Comparison of ENCODE assay signal across 11 cellular contexts in the genomic region with DNA sequence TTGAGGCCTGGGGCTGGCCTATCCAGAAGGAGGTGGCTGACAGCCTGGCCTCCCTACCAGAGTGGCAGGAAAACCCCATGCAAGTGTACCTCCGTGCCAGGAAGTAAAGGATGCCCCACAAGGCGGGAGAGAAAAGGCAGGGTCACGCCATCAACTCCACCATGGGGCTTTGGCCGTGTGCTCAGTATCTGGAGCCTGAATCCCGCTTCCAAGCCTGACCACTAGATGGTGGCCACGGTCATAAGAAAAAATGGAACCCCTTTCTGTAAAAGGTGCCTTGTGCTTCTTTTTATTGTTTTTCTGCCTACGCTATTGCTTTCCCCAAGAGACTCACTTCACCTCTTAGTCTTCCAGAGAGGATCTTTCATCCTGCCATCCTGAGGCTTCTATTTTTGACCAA. TPM values are rescaled to one million over a fixed set of nuclear protein-coding genes. Genes with fewer than 3 reads are reported as not detected.
DNase-seq lines count a peak whose midpoint lies in the region; ATAC-seq and TF ChIP-seq lines count a peak whose summit lies in the region.
"Not testable (repeated sequence)": the region's sequence is repeated elsewhere in the genome, so short reads cannot be mapped to it uniquely, and the experiment has no call there.
"Had no signal": no experiment of that assay in that cellular context is flagged by ENCODE, and none has a peak within 500 bp of the region (broad histone marks: within the 10 kb centered on the region; RNA-seq: fewer than 3 reads in every experiment).

No MANE protein-coding gene starts in this region.

- CTCF ChIA-PET in WTC11 (lab: Charles Lee), result interaction anchor here (1.5 kb wide), 1 partner anchor 9 kb away, joined by 10 read pairs; no protein-coding TSS in a partner anchor

- H3K36me3 Mint-ChIP-seq in GM23338 (ENCODE audit: low read depth); WTC11: not testable (repeated sequence)

- H3K79me2 ChIP-seq in GM23338 (replicated peaks; ENCODE audit: insufficient read depth), result not testable (repeated sequence)

- H3F3A ChIP-seq in GM23338 (replicated peaks; ENCODE audit: low read depth), result not testable (repeated sequence)

- not testable (repeated sequence) for DNase-seq in GM23338 (ENCODE audit: low spot score); WTC11 (ENCODE audit: low spot score); left lobe of liver (ENCODE audit: low spot score); stimulated activated naive CD8-positive, alpha-beta T cell treated with anti-CD3 and anti-CD28 coated beads, Interleukin-15, amount 100 ng/mL, for 72 hours

- H3K4me1 Mint-ChIP-seq in GM23338; WTC11; stimulated activated naive CD8-positive, alpha-beta T cell treated with anti-CD3 and anti-CD28 coated beads, Interleukin-15, amount 100 ng/mL, for 72 hours: not testable (repeated sequence)

- H3K4me3 Mint-ChIP-seq in GM23338; WTC11; stimulated activated naive CD8-positive, alpha-beta T cell treated with anti-CD3 and anti-CD28 coated beads, Interleukin-15, amount 100 ng/mL, for 72 hours: not testable (repeated sequence)

- not testable (repeated sequence) for H4K20me1 ChIP-seq in GM23338 (replicated peaks; ENCODE audit: insufficient read depth)

- ATAC-seq in GM18511 (IDR thresholded peaks at IDR 0.05; ENCODE audit: unreplicated experiment) (peak; percentile 69), GM19395 (IDR thresholded peaks at IDR 0.05; ENCODE audit: unreplicated experiment) (peak; percentile 86), GM23338 (peak; percentile 94), HG02973 (IDR thresholded peaks at IDR 0.05; ENCODE audit: unreplicated experiment) (peak; percentile 68), HG03378 (IDR thresholded peaks at IDR 0.05; ENCODE audit: unreplicated experiment) (peak; percentile 84), WTC11 (peak; percentile 97), left lobe of liver (peak; percentile 51)
- peak; percentile 18 for ATAC-seq in stimulated activated naive CD8-positive, alpha-beta T cell treated with anti-CD3 and anti-CD28 coated beads, Interleukin-15, amount 100 ng/mL, for 72 hours

- TF ChIP-seq CTCF in GM23338 (conservative IDR thresholded peaks at IDR 0.05; ENCODE audit: low read depth in 2 of 2); WTC11 (IDR thresholded peaks at IDR 0.05): not testable (repeated sequence)

- not testable (repeated sequence) for H2AFZ ChIP-seq in GM23338

- H3K4me2 ChIP-seq in GM23338, result not testable (repeated sequence)

- not testable (repeated sequence) for H3K27me3 Mint-ChIP-seq in GM23338 (ENCODE audit: insufficient read depth, low read depth, poor library complexity); WTC11 (ENCODE audit: low read depth); stimulated activated naive CD8-positive, alpha-beta T cell treated with anti-CD3 and anti-CD28 coated beads, Interleukin-15, amount 100 ng/mL, for 72 hours

- not testable (repeated sequence) for H3K9me2 ChIP-seq in GM23338 (ENCODE audit: insufficient read depth)

- H3K4me1 ChIP-seq in GM23338 (ENCODE audit: insufficient read depth), result not testable (repeated sequence)

- not testable (repeated sequence) for H3K27me3 ChIP-seq in GM23338 (ENCODE audit: insufficient read depth)

- H3K36me3 ChIP-seq in GM23338 (ENCODE audit: insufficient read depth), result not testable (repeated sequence)

- H3K9me3 Mint-ChIP-seq in GM23338; WTC11; stimulated activated naive CD8-positive, alpha-beta T cell treated with anti-CD3 and anti-CD28 coated beads, Interleukin-15, amount 100 ng/mL, for 72 hours: not testable (repeated sequence)

- H3K27ac Mint-ChIP-seq in GM23338; WTC11; stimulated activated naive CD8-positive, alpha-beta T cell treated with anti-CD3 and anti-CD28 coated beads, Interleukin-15, amount 100 ng/mL, for 72 hours: not testable (repeated sequence)

- not testable (repeated sequence) for H3K27ac ChIP-seq in GM23338 (ENCODE audit: low read depth)

- POLR2A ChIA-PET in WTC11 (lab: Charles Lee), result not testable (repeated sequence)

- not testable (repeated sequence) for H3K4me3 ChIP-seq in GM23338

RNA-seq across cellular contexts. Expression of a gene that starts 29.9 kb away (rescaled TPM):
- total RNA-seq in GM23338 (2014; rRNA removed; shearing (Covaris generic)), result not detected in 2 replicates
- polyA plus RNA-seq in GM23338 (2016; fragmentation: Nextera tagmentation; extraction: Ambion mirVana), result not detected in 2 replicates
- total RNA-seq in WTC11 (2021) (not detected in 3 replicates), left lobe of liver (not detected)
- total RNA-seq: G401, left ventricle myocardium inferior had no signal
- polyA plus RNA-seq: CD14-positive monocyte had no signal

Comparison
In these comparisons a context has a peak if more than half of its experiments do, and no peak if none do; other contexts are left out.
1. ATAC-seq: peak in every context shown above with its lines; median percentile 97 in WTC11; 94 in GM23338; 86 in GM19395; 84 in HG03378; 69 in GM18511; 68 in HG02973; 51 in left lobe of liver; 18 in stimulated activated naive CD8-positive, alpha-beta T cell treated with anti-CD3 and anti-CD28 coated beads, Interleukin-15, amount 100 ng/mL, for 72 hours.